In the genomic region with DNA sequence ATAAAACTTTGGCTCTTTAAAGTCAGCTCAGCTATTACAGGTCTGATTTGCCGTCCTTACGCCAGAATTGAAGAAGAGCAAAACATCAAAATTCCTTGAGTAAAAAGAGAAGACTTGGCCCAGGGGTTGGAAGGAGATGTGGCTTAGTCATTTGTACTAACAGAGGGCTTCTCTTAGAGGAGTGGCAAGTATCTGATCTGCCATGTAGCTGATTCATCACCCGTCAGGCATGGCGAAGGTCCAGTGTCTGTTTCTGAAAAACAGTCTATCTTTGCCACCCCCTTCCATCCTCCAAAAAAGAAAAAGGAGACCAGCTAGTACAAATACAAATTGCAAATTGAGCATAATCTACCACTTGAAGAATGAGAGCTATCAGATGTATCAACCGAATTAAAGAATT, we compare ENCODE assay signal across 10 cellular contexts.
DNase-seq lines count a peak whose midpoint lies in the region; TF ChIP-seq lines count a peak whose summit lies in the region.
"Had no signal": no experiment of that assay in that cellular context is flagged by ENCODE, and none has a peak within 500 bp of the region (broad histone marks: within the 10 kb centered on the region; RNA-seq: fewer than 3 reads in every experiment).

No MANE protein-coding gene starts in this region.

- TF ChIP-seq POLR2A in erythroblast (IDR thresholded peaks at IDR 0.05; ENCODE audit: low read length): peak; percentile 27

- DNase-seq in AG20443 (ENCODE audit: low spot score) (peak; percentile 84), M059J (ENCODE audit: low read depth) (peak; percentile 79), erythroblast (lab: John Stamatoyannopoulos, UW) (peak; percentile 66 to 85), occipital lobe (lab: John Stamatoyannopoulos, UW) (peak; percentile 8), SHP77 (lab: John Stamatoyannopoulos, UW) (no peak), SIG-M5 (lab: John Stamatoyannopoulos, UW) (no peak), NCI-H526 treated with DMSO at 0.1 percent for 48 hours (lab: John Stamatoyannopoulos, UW) (no peak), COR-L47 (lab: John Stamatoyannopoulos, UW) (no peak)
- DNase-seq: activated naive CD4-positive, alpha-beta T cell treated with anti-CD3 and anti-CD28 coated beads for 36 hours; upper lobe of left lung had no signal

Comparison
In these comparisons a context has a peak if more than half of its experiments do, and no peak if none do; other contexts are left out.
1. DNase-seq: peak in AG20443 (single experiment), M059J (single experiment), erythroblast (2 of 2) and occipital lobe (single experiment); none in SHP77 (0 of 2), SIG-M5 (single experiment), NCI-H526 treated with DMSO at 0.1 percent for 48 hours (single experiment) and COR-L47 (single experiment).